Comparison of ENCODE assay signal across 11 cellular contexts in genomic region chr7:158748335-158748734, GRCh38.
"Had no signal": no experiment of that assay in that cellular context is flagged by ENCODE, and none has a peak within 500 bp of the region (broad histone marks: within the 10 kb centered on the region; RNA-seq: fewer than 3 reads in every experiment).

No MANE protein-coding gene starts in this region.

- H3K4me3 Mint-ChIP-seq: GM23338, H9, HFFc6 had no signal

- H3K9me3 ChIP-seq: HAP-1 had no signal

- H3K9me3 Mint-ChIP-seq: GM23338, H9, HFFc6 had no signal

- H3K4me3 ChIP-seq: GM23248, GM23338, HAP-1 had no signal

- H2AFZ ChIP-seq: GM23248, GM23338 had no signal

- H3K27ac ChIP-seq: GM23248 had no signal

- H3K9ac ChIP-seq: GM23248 had no signal

- H3K4me2 ChIP-seq: GM23338 had no signal

- H3K27ac Mint-ChIP-seq: GM23338, H9, HFFc6 had no signal

- FAIRE-seq: H1, H54 had no signal

- H3K4me1 Mint-ChIP-seq: GM23338, H9 had no signal

- ATAC-seq: GM23338, HCT116 had no signal

- DNase-seq: GM23248, GOT3, H7, H9, HCEC 1CT, HFFc6 had no signal
